9 cellular contexts compared by ENCODE assay signal in the genomic region with DNA sequence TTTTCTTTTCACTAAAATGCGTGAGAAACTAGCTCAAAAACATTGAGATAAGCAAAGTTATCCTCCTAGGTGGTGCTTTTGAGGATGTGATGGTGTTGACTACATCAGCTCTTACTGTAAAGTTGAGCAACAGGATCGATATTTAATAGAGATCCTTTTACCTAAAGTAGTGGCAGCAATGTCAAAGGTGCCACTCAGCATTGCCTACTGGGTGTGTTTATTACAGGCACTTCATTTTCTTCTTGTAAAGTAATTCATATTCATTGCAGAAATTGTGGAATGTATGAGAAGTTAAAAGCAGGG. TPM values are rescaled to one million over a fixed set of nuclear protein-coding genes. Genes with fewer than 3 reads are reported as not detected.
DNase-seq lines count a peak whose midpoint lies in the region; ATAC-seq and TF ChIP-seq lines count a peak whose summit lies in the region.
"Had no signal": no experiment of that assay in that cellular context is flagged by ENCODE, and none has a peak within 500 bp of the region (broad histone marks: within the 10 kb centered on the region; RNA-seq: fewer than 3 reads in every experiment).

No MANE protein-coding gene starts in this region.

- H3K4me3 ChIP-seq in breast epithelium: peak overlapping the region; percentile 98 to 99 (median 98)
- peak overlapping the region; percentile 96 to 99 for H3K4me3 ChIP-seq in mucosa of rectum (ENCODE audit: low read length in 2 of 2)

- H3K36me3 ChIP-seq in breast epithelium: peaks cover 5% of the 10 kb centered on the region
- peaks cover 28 to 30% of the 10 kb centered on the region in 2 donors for H3K36me3 ChIP-seq in mucosa of rectum (ENCODE audit: control insufficient read depth in 2 of 2, insufficient read depth in 2 of 2, low read length in 2 of 2)

- TF ChIP-seq POLR2A in breast epithelium (IDR thresholded peaks at IDR 0.05): no peak

- H3K4me3 Mint-ChIP-seq in stimulated activated naive CD8-positive, alpha-beta T cell treated with anti-CD3 and anti-CD28 coated beads, Interleukin-15, Interleukin-2, amounts not matched to agents 100 ng/mL and 50 ng/mL, for 24 hours: peak overlapping the region; percentile 94

- ATAC-seq in stimulated activated naive CD8-positive, alpha-beta T cell treated with anti-CD3 and anti-CD28 coated beads, Interleukin-15, Interleukin-2, amounts not matched to agents 100 U/mL and 50 U/mL, for 24 hours: no peak
- no peak for ATAC-seq in HG02884 (IDR thresholded peaks at IDR 0.05; ENCODE audit: unreplicated experiment)
- no peak for ATAC-seq in HG02763 (IDR thresholded peaks at IDR 0.05; ENCODE audit: unreplicated experiment)

- peaks cover 38% of the 10 kb centered on the region for H3K4me1 Mint-ChIP-seq in stimulated activated naive CD8-positive, alpha-beta T cell treated with anti-CD3 and anti-CD28 coated beads, Interleukin-15, Interleukin-2, amounts not matched to agents 100 ng/mL and 50 ng/mL, for 24 hours (ENCODE audit: low read depth)

- H3K27ac Mint-ChIP-seq in stimulated activated naive CD8-positive, alpha-beta T cell treated with anti-CD3 and anti-CD28 coated beads, Interleukin-15, Interleukin-2, amounts not matched to agents 100 ng/mL and 50 ng/mL, for 24 hours: peak overlapping the region; percentile 89

- H3K27me3 Mint-ChIP-seq in stimulated activated naive CD8-positive, alpha-beta T cell treated with anti-CD3 and anti-CD28 coated beads, Interleukin-15, Interleukin-2, amounts not matched to agents 100 ng/mL and 50 ng/mL, for 24 hours: peaks cover 5% of the 10 kb centered on the region

- H3K27ac ChIP-seq in breast epithelium: peak overlapping the region in 1 of 2 donors; percentile 92
- H3K27ac ChIP-seq in mucosa of rectum (ENCODE audit: low read depth in 2 of 2, low read length in 2 of 2): peak overlapping the region; percentile 89 to 91

- H3K9ac ChIP-seq in mucosa of rectum (ENCODE audit: low read depth in 1 of 2, low read length in 2 of 2): peak overlapping the region; percentile 98 to 99

- intact Hi-C loops in breast epithelium (cut with DNase I; ENCODE audit: low total_unique reads): no loop called here

- no peaks in the 10 kb centered on the region for H3K9me3 ChIP-seq in breast epithelium
- no peaks in the 10 kb centered on the region for H3K9me3 ChIP-seq in mucosa of rectum (ENCODE audit: control insufficient read depth in 2 of 2, low read length in 2 of 2)

- H3K27me3 ChIP-seq in breast epithelium (no peaks in the 10 kb centered on the region), mucosa of rectum (ENCODE audit: control insufficient read depth in 2 of 2, insufficient read depth in 2 of 2, low read length in 2 of 2) (no peaks in the 10 kb centered on the region)

- H3K9me3 Mint-ChIP-seq in stimulated activated naive CD8-positive, alpha-beta T cell treated with anti-CD3 and anti-CD28 coated beads, Interleukin-15, Interleukin-2, amounts not matched to agents 100 ng/mL and 50 ng/mL, for 24 hours: no peaks in the 10 kb centered on the region

- no peak for TF ChIP-seq CTCF in breast epithelium (IDR thresholded peaks at IDR 0.05)

- DNase-seq in stimulated activated naive CD8-positive, alpha-beta T cell treated with anti-CD3 and anti-CD28 coated beads, Interleukin-15, Interleukin-2, amounts not matched to agents 100 U/mL and 50 U/mL, for 24 hours: no peak
- DNase-seq in breast epithelium (ENCODE audit: low spot score in 2 of 2): no peak
- no peak for DNase-seq in NCI-H1417 (lab: John Stamatoyannopoulos, UW)
- no peak for DNase-seq in NAMALWA (ENCODE audit: low spot score)
- DNase-seq: posterior cingulate gyrus had no signal

- peaks cover 47% of the 10 kb centered on the region for H3K36me3 Mint-ChIP-seq in stimulated activated naive CD8-positive, alpha-beta T cell treated with anti-CD3 and anti-CD28 coated beads, Interleukin-15, Interleukin-2, amounts not matched to agents 100 ng/mL and 50 ng/mL, for 24 hours (ENCODE audit: low read depth)

- H3K4me1 ChIP-seq in breast epithelium: peaks cover 0 to 18% of the 10 kb centered on the region in 2 donors
- H3K4me1 ChIP-seq in mucosa of rectum (ENCODE audit: control insufficient read depth in 2 of 2, insufficient read depth in 2 of 2, low read length in 2 of 2): peaks cover 6 to 20% of the 10 kb centered on the region in 2 donors

RNA-seq across cellular contexts. Expression of a gene that starts 1.4 kb away (rescaled TPM):
- 10 to 100 TPM; 79.4 to 83.0 (median 81.0) TPM for total RNA-seq in breast epithelium

RNA-seq across cellular contexts. Expression of a gene that starts 19.2 kb away (rescaled TPM):
- 1 to 10 TPM in 1 of 3 donors, under 1 TPM in 1, not detected in 1; 0.44 to 3.4 TPM for total RNA-seq in breast epithelium

RNA-seq across cellular contexts. Expression of a gene that starts 33.2 kb away (rescaled TPM):
- total RNA-seq in breast epithelium: 10 to 100 TPM in 1 of 3 donors, under 1 TPM in 1, not detected in 1; 0.32 to 13.0 TPM

RNA-seq across cellular contexts. Expression of a gene that starts 54.5 kb away (rescaled TPM):
- 1 to 10 TPM in 1 of 3 donors, not detected in 2; 1.2 TPM for total RNA-seq in breast epithelium

RNA-seq across cellular contexts. Expression of a gene that starts 54.6 kb away (rescaled TPM):
- total RNA-seq in breast epithelium: 100 to 1,000 TPM in 2 of 3 donors, 10 to 100 TPM in 1; 90.5 to 158 (median 104) TPM
